In genomic region chr4:56655209-56655626, GRCh38 we compare ENCODE assay signal across 8 cellular contexts. TPM values are rescaled to one million over a fixed set of nuclear protein-coding genes. Genes with fewer than 3 reads are reported as not detected.
A peak's percentile ranks its signal among the peaks of the same experiment; 100 is the strongest.
DNase-seq lines count a peak whose midpoint lies in the region; ATAC-seq, FAIRE-seq and TF ChIP-seq lines count a peak whose summit lies in the region.

No MANE protein-coding gene starts in this region.

- H3K36me3 Mint-ChIP-seq in astrocyte (ENCODE audit: low read depth, unreplicated experiment), result no peaks in the 10 kb centered on the region

- H3K36me3 ChIP-seq in BE2C (no peaks in the 10 kb centered on the region), astrocyte (ENCODE audit: insufficient read depth, low read length) (no peaks in the 10 kb centered on the region), iPS DF 6.9 (ENCODE audit: control insufficient read depth, insufficient read depth, low read length) (no peaks in the 10 kb centered on the region), rectal smooth muscle tissue (ENCODE audit: control insufficient read depth, insufficient read depth, low read length) (no peaks in the 10 kb centered on the region)

- no peaks in the 10 kb centered on the region for H3K9me3 ChIP-seq in BE2C
- H3K9me3 ChIP-seq in astrocyte (ENCODE audit: insufficient read depth, low read depth, low read length), result no peaks in the 10 kb centered on the region
- no peaks in the 10 kb centered on the region for H3K9me3 ChIP-seq in iPS DF 6.9 (ENCODE audit: control insufficient read depth, insufficient read depth, low read length)

- peaks cover 48% of the 10 kb centered on the region for H3K27me3 Mint-ChIP-seq in astrocyte (ENCODE audit: low read depth, unreplicated experiment)

- TF ChIP-seq CTCF in BE2C (IDR thresholded peaks at IDR 0.05; ENCODE audit: low read depth, low read length) (no peak), astrocyte (IDR thresholded peaks at IDR 0.05; ENCODE audit: insufficient read depth, low read depth, low read length) (no peak)

- peaks cover 8% of the 10 kb centered on the region for H3K4me1 Mint-ChIP-seq in astrocyte (ENCODE audit: low read depth, unreplicated experiment)

- peak; percentile 12 for ATAC-seq in HG02798 (IDR thresholded peaks at IDR 0.05; ENCODE audit: poor library complexity, unreplicated experiment)
- ATAC-seq in HG03442 (IDR thresholded peaks at IDR 0.05; ENCODE audit: unreplicated experiment), result no peak

- H3K27me3 ChIP-seq in BE2C (peaks cover 55% of the 10 kb centered on the region), astrocyte (ENCODE audit: insufficient read depth, low read length) (peaks cover 27% of the 10 kb centered on the region), iPS DF 6.9 (ENCODE audit: control insufficient read depth, insufficient read depth, low read length) (peaks cover 52% of the 10 kb centered on the region), rectal smooth muscle tissue (ENCODE audit: control insufficient read depth, insufficient read depth, low read length) (peaks cover 4% of the 10 kb centered on the region)

- H3K9me3 Mint-ChIP-seq in astrocyte (ENCODE audit: unreplicated experiment), result peaks cover 4% of the 10 kb centered on the region

- peaks cover 3% of the 10 kb centered on the region for H4K20me1 ChIP-seq in astrocyte (ENCODE audit: insufficient read depth, low read length)

- no peak overlapping the region for H3K27ac Mint-ChIP-seq in astrocyte (ENCODE audit: unreplicated experiment)

- peak overlapping the region; percentile 94 for H3K4me2 ChIP-seq in astrocyte (ENCODE audit: low read length)

- H3K4me3 ChIP-seq in BE2C (ENCODE audit: low read depth, low read length) (no peak overlapping the region), astrocyte (ENCODE audit: insufficient read depth, low read depth, low read length) (peak overlapping the region; percentile 54), iPS DF 6.9 (ENCODE audit: low read length) (peak overlapping the region; percentile 45; the same call in 1 of the 2 replicates), rectal smooth muscle tissue (ENCODE audit: low read length) (peak overlapping the region; percentile 85)

- H3K4me3 Mint-ChIP-seq in astrocyte (ENCODE audit: unreplicated experiment), result peak overlapping the region; percentile 86

- H3K27ac ChIP-seq in astrocyte (ENCODE audit: low read depth, low read length) (no peak overlapping the region), iPS DF 6.9 (ENCODE audit: low read length) (no peak overlapping the region), rectal smooth muscle tissue (ENCODE audit: low read depth, low read length) (peak overlapping the region; percentile 95)

- FAIRE-seq in astrocyte (lab: Jason Lieb, UNC) (no peak), RCC 7860 (lab: Jason Lieb, UNC) (no peak)

- H2AFZ ChIP-seq in astrocyte (ENCODE audit: low read depth, low read length), result peak overlapping the region; percentile 83

- DNase-seq in BE2C, result peak; percentile 6
- DNase-seq in astrocyte (ENCODE audit: low read depth), result peak; percentile 18
- no peak for DNase-seq in iPS DF 6.9 (ENCODE audit: low read depth, low spot score)
- no peak for DNase-seq in NCI-H1694 treated with DMSO at 0.1 percent for 48 hours (lab: John Stamatoyannopoulos, UW)
- DNase-seq in RCC 7860 (ENCODE audit: low spot score), result no peak

- no peaks in the 10 kb centered on the region for H3K79me2 ChIP-seq in astrocyte (ENCODE audit: insufficient read depth, low read length)

- WGBS in iPS DF 6.9 (ENCODE audit: insufficient coverage, insufficient read length), result no CpG with 5 or more reads among the region's 28 CpGs

- H3K9ac ChIP-seq in astrocyte (ENCODE audit: low read length) (no peak overlapping the region), rectal smooth muscle tissue (ENCODE audit: low read length) (no peak overlapping the region)

- H3K4me1 ChIP-seq in BE2C (no peaks in the 10 kb centered on the region), astrocyte (ENCODE audit: insufficient read depth, low read length) (peaks cover 16% of the 10 kb centered on the region), iPS DF 6.9 (ENCODE audit: control insufficient read depth, insufficient read depth, low read length) (peaks cover 2% of the 10 kb centered on the region; the same call in 1 of the 2 replicates), rectal smooth muscle tissue (ENCODE audit: control insufficient read depth, insufficient read depth, low read length) (peaks cover 18% of the 10 kb centered on the region)

RNA-seq across cellular contexts. Expression of gene HOPX, which starts 25.9 kb away (rescaled TPM):
- polyA plus RNA-seq in BE2C (2012; ENCODE audit: insufficient read depth, insufficient read length, low read depth), result 0.49 TPM
- 0.94 and 1.7 TPM in 2 replicates for total RNA-seq in astrocyte

Comparison
In these comparisons a context has a peak if more than half of its experiments do, and no peak if none do; other contexts are left out.
1. DNase-seq: peak in BE2C (single experiment) and astrocyte (single experiment); none in iPS DF 6.9 (single experiment), NCI-H1694 treated with DMSO at 0.1 percent for 48 hours (single experiment) and RCC 7860 (single experiment).